Comparison of ENCODE assay signal across 1 cellular context in genomic region chr1:16422041-16422440, GRCh38.
TF ChIP-seq lines count a peak whose summit lies in the region.

No MANE protein-coding gene starts in this region.

TF ChIP-seq in H1, 55 proteins besides CTCF, POLR2A, EP300 and RAD21:
- TF ChIP-seq, protein P1, sequence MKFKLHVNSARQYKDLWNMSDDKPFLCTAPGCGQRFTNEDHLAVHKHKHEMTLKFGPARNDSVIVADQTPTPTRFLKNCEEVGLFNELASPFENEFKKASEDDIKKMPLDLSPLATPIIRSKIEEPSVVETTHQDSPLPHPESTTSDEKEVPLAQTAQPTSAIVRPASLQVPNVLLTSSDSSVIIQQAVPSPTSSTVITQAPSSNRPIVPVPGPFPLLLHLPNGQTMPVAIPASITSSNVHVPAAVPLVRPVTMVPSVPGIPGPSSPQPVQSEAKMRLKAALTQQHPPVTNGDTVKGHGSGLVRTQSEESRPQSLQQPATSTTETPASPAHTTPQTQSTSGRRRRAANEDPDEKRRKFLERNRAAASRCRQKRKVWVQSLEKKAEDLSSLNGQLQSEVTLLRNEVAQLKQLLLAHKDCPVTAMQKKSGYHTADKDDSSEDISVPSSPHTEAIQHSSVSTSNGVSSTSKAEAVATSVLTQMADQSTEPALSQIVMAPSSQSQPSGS (IDR thresholded peaks at IDR 0.05; ENCODE audit: low read length) = no peak
- TF ChIP-seq SP4 (IDR thresholded peaks at IDR 0.05; ENCODE audit: low read length) = no peak
- no peak for TF ChIP-seq ZNF274 (IDR thresholded peaks at IDR 0.05; ENCODE audit: borderline replicate concordance, extremely low read depth, low read length)
- TF ChIP-seq HDAC6 (IDR thresholded peaks at IDR 0.05; ENCODE audit: low read depth, low read length) = no peak
- TF ChIP-seq JUN (IDR thresholded peaks at IDR 0.05; ENCODE audit: low read depth, low read length) = no peak
- TF ChIP-seq NANOG (IDR thresholded peaks at IDR 0.05; ENCODE audit: insufficient read depth, low read depth, low read length, poor library complexity, severe bottlenecking) = no peak
- TF ChIP-seq BCL11A (IDR thresholded peaks at IDR 0.05; ENCODE audit: low read depth in 2 of 2, low read length in 2 of 2) = no peak
- TF ChIP-seq TCF12 (IDR thresholded peaks at IDR 0.05; ENCODE audit: low read depth, low read length) = no peak
- TF ChIP-seq EZH2 (IDR thresholded peaks at IDR 0.05; ENCODE audit: low read depth, low read length, severe bottlenecking) = no peak
- TF ChIP-seq ASH2L (IDR thresholded peaks at IDR 0.05; ENCODE audit: low read length) = no peak
